ENCODE assay signal across 14 cellular contexts in the genomic region with DNA sequence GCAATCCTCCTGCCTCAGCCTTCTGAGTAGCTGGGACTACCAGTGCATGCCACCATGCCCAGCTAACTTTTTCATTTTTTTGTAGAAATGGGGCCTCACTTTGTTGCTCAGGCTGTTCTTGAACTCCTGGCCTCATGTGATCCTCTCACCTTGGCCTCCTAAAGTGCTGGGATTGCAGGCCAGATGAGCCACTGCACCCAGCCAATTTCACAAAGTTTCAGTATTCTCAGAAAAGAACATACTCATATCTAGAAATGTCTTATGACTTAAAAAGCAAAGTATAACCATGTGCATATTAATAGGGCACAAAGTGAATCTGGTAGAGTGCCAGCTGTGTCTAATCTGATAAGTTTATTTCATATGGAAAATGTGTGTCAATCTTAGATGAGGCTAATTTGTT.
A peak's percentile ranks its signal among the peaks of the same experiment; 100 is the strongest.
DNase-seq lines count a peak whose midpoint lies in the region; ATAC-seq and TF ChIP-seq lines count a peak whose summit lies in the region.
"Had no signal": no experiment of that assay in that cellular context is flagged by ENCODE, and none has a peak within 500 bp of the region (broad histone marks: within the 10 kb centered on the region; RNA-seq: fewer than 3 reads in every experiment).

No MANE protein-coding gene starts in this region.

- no peaks in the 10 kb centered on the region for H3K36me3 ChIP-seq in Peyer's patch

- TF ChIP-seq POLR2A in Peyer's patch (IDR thresholded peaks at IDR 0.05), result no peak

- TF ChIP-seq CTCF in Peyer's patch (IDR thresholded peaks at IDR 0.05), result no peak

- no peaks in the 10 kb centered on the region for H3K4me1 ChIP-seq in Peyer's patch

- H3K9me3 ChIP-seq in Peyer's patch, result no peaks in the 10 kb centered on the region

- ATAC-seq in HG02884 (IDR thresholded peaks at IDR 0.05; ENCODE audit: unreplicated experiment) (peak; percentile 44), HG03196 (IDR thresholded peaks at IDR 0.05; ENCODE audit: unreplicated experiment) (no peak), HG03460 (IDR thresholded peaks at IDR 0.05; ENCODE audit: unreplicated experiment) (no peak)

- peak; percentile 36 to 43 for DNase-seq in activated CD4-positive, alpha-beta T cell treated with anti-CD3 and anti-CD28 coated beads, Interleukin-2, amount 50 U/mL, for 48 hours
- no peak for DNase-seq in activated CD4-positive, alpha-beta T cell treated with anti-CD3 and anti-CD28 coated beads, Interleukin-2, amount 50 U/mL, for 4 hours
- DNase-seq in activated naive CD4-positive, alpha-beta T cell treated with anti-CD3 and anti-CD28 coated beads, Interleukin-2, amount 50 U/mL, for 16 hours, result peak; percentile 46
- peak; percentile 4 to 19 (median 12) for DNase-seq in stimulated activated CD4-positive, alpha-beta T cell treated with anti-CD3 and anti-CD28 coated beads, TNF-alpha, amount 100 ng/mL, for 24 hours (ENCODE audit: low read depth in 3 of 3)
- no peak for DNase-seq in Peyer's patch
- DNase-seq: effector memory CD4-positive, alpha-beta T cell; HCEC 1CT; Kasumi-1; NCI-H1930; retina had no signal

- no peak overlapping the region for H3K4me3 ChIP-seq in Peyer's patch
- H3K4me3 ChIP-seq: SK-N-MC had no signal

- H3K27me3 ChIP-seq in Peyer's patch, result no peaks in the 10 kb centered on the region

- H3K27ac ChIP-seq in Peyer's patch, result no peak overlapping the region
- H3K27ac ChIP-seq: SK-N-MC had no signal

Comparison
In these comparisons a context has a peak if more than half of its experiments do, and no peak if none do; other contexts are left out.
1. DNase-seq: peak in activated CD4-positive, alpha-beta T cell treated with anti-CD3 and anti-CD28 coated beads, Interleukin-2, amount 50 U/mL, for 48 hours (2 of 2), activated naive CD4-positive, alpha-beta T cell treated with anti-CD3 and anti-CD28 coated beads, Interleukin-2, amount 50 U/mL, for 16 hours (single experiment) and stimulated activated CD4-positive, alpha-beta T cell treated with anti-CD3 and anti-CD28 coated beads, TNF-alpha, amount 100 ng/mL, for 24 hours (3 of 3); none in activated CD4-positive, alpha-beta T cell treated with anti-CD3 and anti-CD28 coated beads, Interleukin-2, amount 50 U/mL, for 4 hours (0 of 2) and Peyer's patch (0 of 3).